In the genomic region with DNA sequence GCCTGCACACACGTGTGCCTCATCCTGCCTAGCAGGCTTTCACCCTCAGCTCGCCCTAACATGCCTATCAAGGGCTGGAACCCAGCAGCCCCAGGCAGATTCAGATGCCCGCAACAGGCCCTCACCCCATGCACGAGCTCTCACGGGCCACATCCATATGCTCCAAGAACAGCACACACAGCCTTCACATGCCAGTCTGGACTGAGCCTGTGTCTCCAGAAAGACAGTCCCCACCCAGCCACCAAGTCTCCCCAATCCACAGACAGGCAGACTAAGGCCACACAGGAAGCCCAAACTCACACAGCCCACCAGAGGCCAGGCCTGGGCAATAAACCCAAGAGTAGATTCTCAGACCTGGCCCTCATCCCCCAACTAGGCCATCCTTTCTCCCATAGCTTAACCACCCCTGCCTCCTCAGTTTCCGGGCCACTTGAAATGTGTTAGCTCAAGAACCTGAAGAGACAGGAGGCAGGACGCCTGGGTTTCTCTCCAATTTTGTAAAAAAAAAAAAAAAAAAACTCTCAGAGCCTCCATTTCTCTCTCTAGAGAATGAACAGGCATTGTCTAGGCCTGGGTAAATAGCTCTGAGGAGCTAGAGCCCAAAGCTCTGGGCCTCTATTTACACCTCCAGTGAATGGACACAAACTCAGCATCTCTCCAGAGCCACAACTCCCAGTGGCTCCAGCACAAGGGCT, we compare ENCODE assay signal across 8 cellular contexts. TPM values are rescaled to one million over a fixed set of nuclear protein-coding genes. Genes with fewer than 3 reads are reported as not detected.
DNase-seq lines count a peak whose midpoint lies in the region; ATAC-seq and TF ChIP-seq lines count a peak whose summit lies in the region.

No MANE protein-coding gene starts in this region.

- peaks cover 61% of the 10 kb centered on the region for H3K4me1 Mint-ChIP-seq in CD8-positive, alpha-beta T cell (ENCODE audit: low read depth)
- H3K4me1 Mint-ChIP-seq in endodermal cell, result peaks cover 42% of the 10 kb centered on the region

- intact Hi-C loops in CD8-positive, alpha-beta T cell (cut with DNase I, micrococcal nuclease), result no loop called here
- intact Hi-C loops in OCI-LY7 (cut with micrococcal nuclease; ENCODE audit: unreplicated experiment), result loop anchor here (10.0 kb wide), 1 partner anchor 601 kb away; a partner anchor contains a TSS

- peak overlapping the region; percentile 19 for H3K27ac ChIP-seq in CD8-positive, alpha-beta T cell (ENCODE audit: low read depth, low read length)
- H3K27ac ChIP-seq in OCI-LY7 (ENCODE audit: low read depth, low read length, poor library complexity, severe bottlenecking), result no peak overlapping the region
- H3K27ac ChIP-seq in endodermal cell (ENCODE audit: low read depth, low read length), result peak overlapping the region; percentile 90
- peak overlapping the region; percentile 98 for H3K27ac ChIP-seq in neutrophil

- peak overlapping the region; percentile 79 for H3K4me2 ChIP-seq in OCI-LY7 (ENCODE audit: low read length)

- peaks cover 56% of the 10 kb centered on the region for H3K4me1 ChIP-seq in CD8-positive, alpha-beta T cell (ENCODE audit: insufficient read depth, low read length)
- peaks cover 56% of the 10 kb centered on the region for H3K4me1 ChIP-seq in OCI-LY7 (ENCODE audit: insufficient read depth, low read length, poor library complexity, severe bottlenecking)
- H3K4me1 ChIP-seq in endodermal cell (ENCODE audit: control insufficient read depth, insufficient read depth, low read length), result peaks cover 6% of the 10 kb centered on the region
- H3K4me1 ChIP-seq in neutrophil (ENCODE audit: control insufficient read depth in 1 of 2, insufficient read depth in 1 of 2, low read depth in 1 of 2, low read length in 1 of 2), result peaks cover 54 to 56% of the 10 kb centered on the region in 2 experiments

- H3K9me3 Mint-ChIP-seq in CD8-positive, alpha-beta T cell, result no peaks in the 10 kb centered on the region
- no peaks in the 10 kb centered on the region for H3K9me3 Mint-ChIP-seq in endodermal cell

- peaks cover 20% of the 10 kb centered on the region for H4K20me1 ChIP-seq in OCI-LY7 (ENCODE audit: insufficient read depth, low read length)

- peaks cover 40% of the 10 kb centered on the region for H3K36me3 Mint-ChIP-seq in CD8-positive, alpha-beta T cell
- H3K36me3 Mint-ChIP-seq in endodermal cell (ENCODE audit: low read depth), result peaks cover 37% of the 10 kb centered on the region

- peaks cover 33% of the 10 kb centered on the region for H3K36me3 ChIP-seq in CD8-positive, alpha-beta T cell (ENCODE audit: insufficient read depth, low read length)
- H3K36me3 ChIP-seq in OCI-LY7 (ENCODE audit: insufficient read depth, low read length) (peaks cover 36% of the 10 kb centered on the region), endodermal cell (ENCODE audit: control insufficient read depth, insufficient read depth, low read length) (peaks cover 36% of the 10 kb centered on the region), neutrophil (peaks cover 36% of the 10 kb centered on the region)

- DNase-seq in CD8-positive, alpha-beta T cell, result peak in 2 of 7 experiments; percentile 17 to 48
- DNase-seq in OCI-LY7 (ENCODE audit: low spot score), result no peak
- DNase-seq in endodermal cell, result peak; percentile 58
- DNase-seq in T1000 (lab: John Stamatoyannopoulos, UW), result no peak
- DNase-seq in stimulated activated CD4-positive, alpha-beta T cell treated with anti-CD3 and anti-CD28 coated beads, Interleukin-4, amount 100 ng/mL, for 24 hours, result no peak
- DNase-seq in cortex of kidney (lab: John Stamatoyannopoulos, UW), result no peak
- no peak for DNase-seq in NK-92 treated with Interleukin-12 subunit alpha and Interleukin-12 subunit beta, amount 100 ng/mL, for 24 hours (lab: John Stamatoyannopoulos, UW)

- 70 to 83% methylated on average over 2 to 7 of the region's 7 CpGs for WGBS in endodermal cell (ENCODE audit: insufficient coverage in 1 of 2, insufficient read length in 1 of 2), 2 experiments

- no peak overlapping the region for H2AFZ ChIP-seq in OCI-LY7 (ENCODE audit: low read length)

- H3K27me3 ChIP-seq in CD8-positive, alpha-beta T cell (ENCODE audit: insufficient read depth, low read length), result no peaks in the 10 kb centered on the region
- H3K27me3 ChIP-seq in endodermal cell (ENCODE audit: control insufficient read depth, insufficient read depth, low read length, poor library complexity, severe bottlenecking) (no peaks in the 10 kb centered on the region), neutrophil (no peaks in the 10 kb centered on the region)

- H3K9ac ChIP-seq in endodermal cell (ENCODE audit: extremely low read depth, low read length, poor library complexity, severe bottlenecking), result peak overlapping the region; percentile 80

- no peaks in the 10 kb centered on the region for H3K27me3 Mint-ChIP-seq in CD8-positive, alpha-beta T cell (ENCODE audit: low read depth)
- no peaks in the 10 kb centered on the region for H3K27me3 Mint-ChIP-seq in endodermal cell (ENCODE audit: insufficient read depth)

- ATAC-seq in CD8-positive, alpha-beta T cell, result no peak

- H3K4me3 Mint-ChIP-seq in CD8-positive, alpha-beta T cell, result peak overlapping the region; percentile 91
- H3K4me3 Mint-ChIP-seq in endodermal cell, result peak overlapping the region; percentile 78

- H3K79me2 ChIP-seq in OCI-LY7 (ENCODE audit: insufficient read depth, low read depth, low read length), result peaks cover 63% of the 10 kb centered on the region

- H3K4me3 ChIP-seq in CD8-positive, alpha-beta T cell (ENCODE audit: low read depth, low read length), result peak overlapping the region; percentile 65
- H3K4me3 ChIP-seq in OCI-LY7 (ENCODE audit: low read depth, low read length, poor library complexity, severe bottlenecking), result peak overlapping the region; percentile 87
- H3K4me3 ChIP-seq in endodermal cell (ENCODE audit: low read length), result peak overlapping the region; percentile 94
- peak overlapping the region; percentile 68 to 82 for H3K4me3 ChIP-seq in neutrophil (ENCODE audit: low read depth in 1 of 2, low read length in 1 of 2)

- no peaks in the 10 kb centered on the region for H3K9me2 ChIP-seq in OCI-LY7 (ENCODE audit: insufficient read depth, low read length)

- BruUV-seq in OCI-LY7 (replicated peaks; lab: Mats Ljungman, UMichigan), result no TSS peak

- H3K9me3 ChIP-seq in CD8-positive, alpha-beta T cell (ENCODE audit: low read length), result no peaks in the 10 kb centered on the region
- H3K9me3 ChIP-seq in OCI-LY7 (ENCODE audit: low read length), result no peaks in the 10 kb centered on the region
- H3K9me3 ChIP-seq in endodermal cell (ENCODE audit: control insufficient read depth, low read length), result no peaks in the 10 kb centered on the region
- no peaks in the 10 kb centered on the region for H3K9me3 ChIP-seq in neutrophil

- POLR2A ChIA-PET in CD8-positive, alpha-beta T cell (lab: Charles Lee), result interaction anchor here (0.6 to 0.9 kb wide), 3 partner anchors 19 to 283 kb away, joined by 4 read pairs; a partner anchor contains a TSS
- POLR2A ChIA-PET in OCI-LY7 (lab: Charles Lee), result interaction anchor here (0.6 to 1.3 kb wide), 5 partner anchors 9 to 147 kb away, joined by 3 to 4 read pairs (median 3); no protein-coding TSS in a partner anchor

- CTCF ChIA-PET in CD8-positive, alpha-beta T cell (lab: Charles Lee), result interaction anchor here (0.7 to 1.4 kb wide), 3 partner anchors 11 to 56 kb away, joined by 3 to 11 read pairs (median 4); no protein-coding TSS in a partner anchor
- CTCF ChIA-PET in OCI-LY7 (lab: Charles Lee; ENCODE audit: unreplicated experiment), result interaction anchor here (0.5 to 0.6 kb wide), 2 partner anchors 239 to 262 kb away, joined by 3 read pairs; no protein-coding TSS in a partner anchor

- peak overlapping the region; percentile 70 for H3K27ac Mint-ChIP-seq in CD8-positive, alpha-beta T cell
- H3K27ac Mint-ChIP-seq in endodermal cell, result peak overlapping the region; percentile 89

- TF ChIP-seq CTCF in CD8-positive, alpha-beta T cell (IDR thresholded peaks at IDR 0.05), result no peak
- TF ChIP-seq CTCF in OCI-LY7 (conservative IDR thresholded peaks at IDR 0.05; ENCODE audit: low read length) (no peak), endodermal cell (conservative IDR thresholded peaks at IDR 0.05) (no peak), neutrophil (IDR thresholded peaks at IDR 0.05) (no peak)

RNA-seq across cellular contexts. Expression of a gene that starts 6.8 kb away (rescaled TPM):
- 100 to 1,000 TPM; 113 to 124 TPM for total RNA-seq in CD8-positive, alpha-beta T cell
- 50.8 and 58.6 TPM in 2 replicates for total RNA-seq in OCI-LY7 (2014; rRNA removed; shearing (Covaris generic))
- total RNA-seq in OCI-LY7 (2022) (60.9 and 64.8 TPM in 2 replicates), endodermal cell (10 to 100 TPM; 72.0 to 82.6 TPM)
- polyA plus RNA-seq in endodermal cell (2013, experiment 1 of 2), result 112 TPM
- 104 TPM for polyA plus RNA-seq in endodermal cell (2013, experiment 2 of 2)

RNA-seq across cellular contexts. Expression of a gene that starts 19.4 kb away (rescaled TPM):
- 10 to 100 TPM; 35.2 to 38.5 TPM for total RNA-seq in CD8-positive, alpha-beta T cell
- 29.8 and 47.1 TPM in 2 replicates for total RNA-seq in OCI-LY7 (2014; rRNA removed; shearing (Covaris generic))
- 70.0 and 77.2 TPM in 2 replicates for total RNA-seq in OCI-LY7 (2022)
- 10 to 100 TPM; 44.5 to 44.7 TPM for total RNA-seq in endodermal cell
- 31.0 TPM for polyA plus RNA-seq in endodermal cell (2013, experiment 1 of 2)
- polyA plus RNA-seq in endodermal cell (2013, experiment 2 of 2), result 26.7 TPM

RNA-seq across cellular contexts. Expression of a gene that starts 38.8 kb away (rescaled TPM):
- 10 to 100 TPM; 39.5 to 42.0 TPM for total RNA-seq in CD8-positive, alpha-beta T cell
- 93.5 and 120 TPM in 2 replicates for total RNA-seq in OCI-LY7 (2014; rRNA removed; shearing (Covaris generic))
- total RNA-seq in OCI-LY7 (2022), result 131 and 152 TPM in 2 replicates
- 10 to 100 TPM; 92.0 to 93.5 TPM for total RNA-seq in endodermal cell
- polyA plus RNA-seq in endodermal cell (2013, experiment 1 of 2), result 79.8 TPM
- polyA plus RNA-seq in endodermal cell (2013, experiment 2 of 2), result 75.4 TPM

RNA-seq across cellular contexts. Expression of a gene that starts 48.3 kb away (rescaled TPM):
- 10 to 100 TPM; 17.5 to 18.1 TPM for total RNA-seq in CD8-positive, alpha-beta T cell
- total RNA-seq in OCI-LY7 (2014; rRNA removed; shearing (Covaris generic)), result 23.8 and 28.2 TPM in 2 replicates
- total RNA-seq in OCI-LY7 (2022), result 19.2 and 21.7 TPM in 2 replicates
- total RNA-seq in endodermal cell, result 10 to 100 TPM; 19.6 to 20.8 TPM
- 8.4 TPM for polyA plus RNA-seq in endodermal cell (2013, experiment 1 of 2)
- 8.9 TPM for polyA plus RNA-seq in endodermal cell (2013, experiment 2 of 2)

RNA-seq across cellular contexts. Expression of a gene that starts 57.4 kb away (rescaled TPM):
- total RNA-seq in CD8-positive, alpha-beta T cell, result 10 to 100 TPM; 18.6 to 20.6 TPM
- 5.7 and 7.9 TPM in 2 replicates for total RNA-seq in OCI-LY7 (2014; rRNA removed; shearing (Covaris generic))
- total RNA-seq in OCI-LY7 (2022) (19.3 and 24.3 TPM in 2 replicates), endodermal cell (10 to 100 TPM; 18.0 to 19.7 TPM)
- polyA plus RNA-seq in endodermal cell (2013, experiment 1 of 2), result 12.1 TPM
- 11.4 TPM for polyA plus RNA-seq in endodermal cell (2013, experiment 2 of 2)
